ENCODE assay signal across 13 cellular contexts in the genomic region with DNA sequence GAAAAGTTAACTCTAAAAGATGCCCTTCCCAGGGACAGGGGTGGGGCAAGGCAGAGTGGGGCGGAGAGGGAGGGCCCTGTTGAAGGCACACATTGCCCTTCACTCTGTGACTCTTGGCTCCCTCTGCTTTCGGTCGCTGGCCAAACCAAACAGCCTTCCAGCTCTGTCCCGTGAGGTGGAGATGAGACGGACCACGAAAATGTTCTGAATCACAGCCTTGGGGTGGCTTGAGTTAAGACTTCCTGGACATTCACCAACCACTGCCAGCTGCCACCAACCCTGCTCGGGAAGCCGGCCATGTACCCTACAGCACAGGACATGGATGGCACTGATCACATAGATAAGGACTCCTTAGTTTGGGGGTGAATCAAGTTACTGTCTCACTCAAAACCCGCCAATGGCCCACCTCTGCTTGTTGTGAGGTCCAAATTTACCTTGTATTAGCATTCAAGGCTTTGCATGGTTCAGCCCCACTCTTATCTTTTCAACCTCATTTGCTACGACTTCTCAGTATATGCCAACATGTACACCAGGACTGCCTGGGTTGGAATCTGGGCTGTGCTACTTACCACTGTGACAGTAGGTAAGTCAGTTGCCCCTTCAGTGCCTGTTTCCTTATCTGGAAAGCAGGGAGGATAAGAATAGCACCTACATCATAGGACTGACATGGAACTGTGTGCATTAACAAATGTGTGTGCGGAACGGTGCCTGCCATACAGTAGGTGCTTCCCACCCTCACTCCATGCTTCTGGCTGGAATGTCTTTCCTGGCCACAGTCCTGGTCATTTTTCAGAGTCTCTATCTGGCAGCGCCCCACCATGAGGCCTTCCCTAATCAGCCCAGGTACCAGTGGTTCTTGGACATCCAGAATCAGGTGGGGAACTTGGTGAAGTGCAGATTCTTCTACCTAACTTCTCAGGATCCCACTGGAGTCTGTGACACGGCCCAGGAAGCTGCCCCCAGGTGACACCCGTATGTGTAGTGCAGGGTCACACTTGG. TPM values are rescaled to one million over a fixed set of nuclear protein-coding genes. Genes with fewer than 3 reads are reported as not detected.
DNase-seq lines count a peak whose midpoint lies in the region; ATAC-seq and TF ChIP-seq lines count a peak whose summit lies in the region.
"Had no signal": no experiment of that assay in that cellular context is flagged by ENCODE, and none has a peak within 500 bp of the region (broad histone marks: within the 10 kb centered on the region; RNA-seq: fewer than 3 reads in every experiment).

No MANE protein-coding gene starts in this region.

- DNase-seq in natural killer cell (peak; percentile 14), chondrocyte (ENCODE audit: low spot score) (no peak), left lung (no peak), aorta (peak; percentile 87 to 96), NCI-H748 treated with DMSO at 0.1 percent for 48 hours (lab: John Stamatoyannopoulos, UW) (no peak)
- no peak for DNase-seq in natural killer cell treated with Interleukin-12 subunit alpha and Interleukin-12 subunit beta and Interleukin-15 and Interleukin-18, amount 100 ng/mL, for 72 hours (ENCODE audit: low spot score)
- DNase-seq: NCI-H1092; stimulated activated naive CD4-positive, alpha-beta T cell had no signal

- H3K9me3 ChIP-seq in left lung (no peaks in the 10 kb centered on the region), aorta (ENCODE audit: control insufficient read depth, low read length) (no peaks in the 10 kb centered on the region)
- H3K9me3 ChIP-seq: BLaER1 treated with 17β-estradiol and CSF1 and Interleukin-3, amounts not matched to agents 10 nM and 100 nM; SJSA1 had no signal

- no peak for TF ChIP-seq CTCF in natural killer cell (IDR thresholded peaks at IDR 0.05)
- TF ChIP-seq CTCF in chondrocyte (IDR thresholded peaks at IDR 0.05) = no peak
- no peak for TF ChIP-seq CTCF in left lung (IDR thresholded peaks at IDR 0.05)

- H3K27me3 ChIP-seq in left lung (no peaks in the 10 kb centered on the region), aorta (ENCODE audit: control insufficient read depth in 1 of 2, insufficient read depth in 2 of 2, low read length in 1 of 2) (no peaks in the 10 kb centered on the region)
- H3K27me3 ChIP-seq: BLaER1 treated with 17β-estradiol and CSF1 and Interleukin-3, amounts not matched to agents 10 nM and 100 nM; SJSA1 had no signal

- H3K36me3 ChIP-seq in left lung (peaks cover 0 to 77% of the 10 kb centered on the region in 2 donors), aorta (ENCODE audit: control insufficient read depth in 1 of 2, insufficient read depth in 2 of 2, low read length in 1 of 2) (peaks cover 0 to 10% of the 10 kb centered on the region in 2 donors)

- intact Hi-C loops in natural killer cell (cut with micrococcal nuclease) (loop anchor here (2.0 kb wide), 1 partner anchor 13 kb away; no protein-coding TSS in a partner anchor), left lung (cut with DNase I) (no loop called here), aorta (cut with DNase I) (loop anchor here in 1 of 2 donors (2.0 to 10.0 kb wide), 2 partner anchors 29 to 135 kb away; partner anchors contain the start of gene ITPRIP)

- H3K4me1 Mint-ChIP-seq in natural killer cell = peaks cover 68 to 70% of the 10 kb centered on the region in 2 donors
- H3K4me1 Mint-ChIP-seq in natural killer cell treated with Interleukin-12 subunit alpha and Interleukin-12 subunit beta and Interleukin-15 and Interleukin-18, amount 100 ng/mL, for 72 hours (ENCODE audit: low read depth in 2 of 2) = peaks cover 53 to 58% of the 10 kb centered on the region in 2 donors
- H3K4me1 Mint-ChIP-seq in chondrocyte (ENCODE audit: low read depth) = peaks cover 50% of the 10 kb centered on the region

- H3K4me3 ChIP-seq in left lung = no peak overlapping the region
- H3K4me3 ChIP-seq in aorta (ENCODE audit: low read length in 2 of 2) = no peak overlapping the region
- H3K4me3 ChIP-seq: BLaER1 treated with 17β-estradiol and CSF1 and Interleukin-3, amounts not matched to agents 10 nM and 100 nM; SJSA1 had no signal

- H3K4me3 Mint-ChIP-seq in natural killer cell (no peak overlapping the region), chondrocyte (ENCODE audit: unreplicated experiment) (no peak overlapping the region)
- H3K4me3 Mint-ChIP-seq in natural killer cell treated with Interleukin-12 subunit alpha and Interleukin-12 subunit beta and Interleukin-15 and Interleukin-18, amount 100 ng/mL, for 72 hours = no peak overlapping the region
- H3K4me3 Mint-ChIP-seq: activated T-helper 17 cell treated with anti-CD3 and anti-CD28 coated beads, Interleukin-2, amount 50 U/mL, for 72 hours had no signal

- peaks cover 0 to 43% of the 10 kb centered on the region in 2 donors for H3K4me1 ChIP-seq in left lung
- peaks cover 0 to 2% of the 10 kb centered on the region in 2 donors for H3K4me1 ChIP-seq in aorta (ENCODE audit: control insufficient read depth in 1 of 2, insufficient read depth in 2 of 2, low read length in 2 of 2)

- H3K27ac ChIP-seq in left lung (peak overlapping the region; percentile 30 to 41), aorta (ENCODE audit: low read depth in 1 of 2, low read length in 2 of 2) (peak overlapping the region; percentile 78 to 85)
- H3K27ac ChIP-seq: BLaER1 treated with 17β-estradiol and CSF1 and Interleukin-3, amounts not matched to agents 10 nM and 100 nM; SJSA1 had no signal

- H3K9me3 Mint-ChIP-seq in natural killer cell (no peaks in the 10 kb centered on the region), chondrocyte (ENCODE audit: low read depth) (no peaks in the 10 kb centered on the region)
- no peaks in the 10 kb centered on the region for H3K9me3 Mint-ChIP-seq in natural killer cell treated with Interleukin-12 subunit alpha and Interleukin-12 subunit beta and Interleukin-15 and Interleukin-18, amount 100 ng/mL, for 72 hours
- H3K9me3 Mint-ChIP-seq: activated T-helper 17 cell treated with anti-CD3 and anti-CD28 coated beads, Interleukin-2, amount 50 U/mL, for 72 hours had no signal

- H3K27me3 Mint-ChIP-seq in natural killer cell (ENCODE audit: low read depth in 2 of 2) (no peaks in the 10 kb centered on the region), chondrocyte (ENCODE audit: low read depth) (no peaks in the 10 kb centered on the region)
- no peaks in the 10 kb centered on the region for H3K27me3 Mint-ChIP-seq in natural killer cell treated with Interleukin-12 subunit alpha and Interleukin-12 subunit beta and Interleukin-15 and Interleukin-18, amount 100 ng/mL, for 72 hours
- H3K27me3 Mint-ChIP-seq: activated T-helper 17 cell treated with anti-CD3 and anti-CD28 coated beads, Interleukin-2, amount 50 U/mL, for 72 hours had no signal

- peak overlapping the region; percentile 86 to 90 for H3K27ac Mint-ChIP-seq in natural killer cell
- H3K27ac Mint-ChIP-seq in natural killer cell treated with Interleukin-12 subunit alpha and Interleukin-12 subunit beta and Interleukin-15 and Interleukin-18, amount 100 ng/mL, for 72 hours = peak overlapping the region in 1 of 2 donors; percentile 54
- peak overlapping the region; percentile 93 for H3K27ac Mint-ChIP-seq in chondrocyte (ENCODE audit: unreplicated experiment)
- H3K27ac Mint-ChIP-seq: activated T-helper 17 cell treated with anti-CD3 and anti-CD28 coated beads, Interleukin-2, amount 50 U/mL, for 72 hours had no signal

- ATAC-seq in natural killer cell (no peak), left lung (no peak), aorta (ENCODE audit: low FRiP score) (peak; percentile 85), GM21526 (IDR thresholded peaks at IDR 0.05; ENCODE audit: low FRiP score, unreplicated experiment) (no peak), GM18498 (IDR thresholded peaks at IDR 0.05; ENCODE audit: unreplicated experiment) (no peak)
- no peak for ATAC-seq in natural killer cell treated with Interleukin-12 subunit alpha and Interleukin-12 subunit beta and Interleukin-15 and Interleukin-18, amount 100 ng/mL, for 72 hours
- ATAC-seq: activated T-helper 17 cell treated with anti-CD3 and anti-CD28 coated beads, Interleukin-2, amount 50 U/mL, for 72 hours had no signal

- 20 to 25% methylated on average over 15 of the region's 15 CpGs for WGBS in aorta, 2 donors

- H3K36me3 Mint-ChIP-seq in natural killer cell (no peaks in the 10 kb centered on the region), chondrocyte (ENCODE audit: low read depth) (peaks cover 12% of the 10 kb centered on the region)
- no peaks in the 10 kb centered on the region for H3K36me3 Mint-ChIP-seq in natural killer cell treated with Interleukin-12 subunit alpha and Interleukin-12 subunit beta and Interleukin-15 and Interleukin-18, amount 100 ng/mL, for 72 hours

RNA-seq across cellular contexts. Expression of gene ITPRIP, which starts 28.0 kb away (rescaled TPM):
- total RNA-seq in natural killer cell = 100 to 1,000 TPM; 172 to 225 (median 176) TPM
- 10 to 100 TPM; 42.1 to 63.0 TPM for total RNA-seq in natural killer cell treated with Interleukin-12 subunit alpha and Interleukin-12 subunit beta and Interleukin-15 and Interleukin-18, amount 100 ng/mL, for 72 hours
- total RNA-seq in chondrocyte = 10.3 to 14.5 TPM (median 14.1 TPM) in 3 replicates
- total RNA-seq in left lung = 10 to 100 TPM; 27.7 to 29.2 TPM
- total RNA-seq in aorta = 10 to 100 TPM; 22.3 to 51.4 TPM
- 10 to 100 TPM in 1 of 2 donors, 1 to 10 TPM in 1; 4.3 to 15.5 TPM for polyA plus RNA-seq in aorta

RNA-seq across cellular contexts. Expression of gene GSTO2, which starts 41.3 kb away (rescaled TPM):
- total RNA-seq in natural killer cell = 1 to 10 TPM in 1 of 3 donors, under 1 TPM in 2; 0.75 to 1.4 (median 0.84) TPM
- total RNA-seq in natural killer cell treated with Interleukin-12 subunit alpha and Interleukin-12 subunit beta and Interleukin-15 and Interleukin-18, amount 100 ng/mL, for 72 hours = under 1 TPM; 0.53 to 0.93 TPM
- 0.28 to 0.73 TPM (median 0.32 TPM) in 3 replicates for total RNA-seq in chondrocyte
- total RNA-seq in left lung = 10 to 100 TPM in 1 of 2 donors, 1 to 10 TPM in 1; 9.5 to 13.4 TPM
- total RNA-seq in aorta = 1 to 10 TPM; 1.7 to 3.5 TPM
- polyA plus RNA-seq in aorta = 1 to 10 TPM; 3.5 to 4.3 TPM

RNA-seq across cellular contexts. Expression of gene CFAP58, which starts 43.4 kb away (rescaled TPM):
- under 1 TPM; 0.07 to 0.15 (median 0.11) TPM for total RNA-seq in natural killer cell
- under 1 TPM; 0.38 to 0.67 TPM for total RNA-seq in natural killer cell treated with Interleukin-12 subunit alpha and Interleukin-12 subunit beta and Interleukin-15 and Interleukin-18, amount 100 ng/mL, for 72 hours
- 0.13 to 0.27 TPM (median 0.15 TPM) in 3 replicates for total RNA-seq in chondrocyte
- under 1 TPM; 0.29 to 0.79 TPM for total RNA-seq in left lung
- 1 to 10 TPM; 1.1 to 1.3 TPM for total RNA-seq in aorta
- polyA plus RNA-seq in aorta = under 1 TPM; 0.38 to 0.67 TPM

RNA-seq across cellular contexts. Expression of gene GSTO1, which starts 55.6 kb away (rescaled TPM):
- total RNA-seq in natural killer cell = 10 to 100 TPM; 27.8 to 38.0 (median 31.5) TPM
- total RNA-seq in natural killer cell treated with Interleukin-12 subunit alpha and Interleukin-12 subunit beta and Interleukin-15 and Interleukin-18, amount 100 ng/mL, for 72 hours = 100 to 1,000 TPM; 101 to 111 TPM
- 57.0 to 78.2 TPM (median 61.8 TPM) in 3 replicates for total RNA-seq in chondrocyte
- 100 to 1,000 TPM; 106 to 157 TPM for total RNA-seq in left lung
- total RNA-seq in aorta = 10 to 100 TPM; 84.1 to 95.9 TPM
- polyA plus RNA-seq in aorta = 100 to 1,000 TPM; 125 to 235 TPM

Comparison
In these comparisons a context has a peak if more than half of its experiments do, and no peak if none do; other contexts are left out.
1. DNase-seq: peak in natural killer cell (single experiment) and aorta (2 of 2); none in natural killer cell treated with Interleukin-12 subunit alpha and Interleukin-12 subunit beta and Interleukin-15 and Interleukin-18, amount 100 ng/mL, for 72 hours (single experiment), chondrocyte (single experiment), left lung (0 of 2) and NCI-H748 treated with DMSO at 0.1 percent for 48 hours (single experiment).